In the genomic region with DNA sequence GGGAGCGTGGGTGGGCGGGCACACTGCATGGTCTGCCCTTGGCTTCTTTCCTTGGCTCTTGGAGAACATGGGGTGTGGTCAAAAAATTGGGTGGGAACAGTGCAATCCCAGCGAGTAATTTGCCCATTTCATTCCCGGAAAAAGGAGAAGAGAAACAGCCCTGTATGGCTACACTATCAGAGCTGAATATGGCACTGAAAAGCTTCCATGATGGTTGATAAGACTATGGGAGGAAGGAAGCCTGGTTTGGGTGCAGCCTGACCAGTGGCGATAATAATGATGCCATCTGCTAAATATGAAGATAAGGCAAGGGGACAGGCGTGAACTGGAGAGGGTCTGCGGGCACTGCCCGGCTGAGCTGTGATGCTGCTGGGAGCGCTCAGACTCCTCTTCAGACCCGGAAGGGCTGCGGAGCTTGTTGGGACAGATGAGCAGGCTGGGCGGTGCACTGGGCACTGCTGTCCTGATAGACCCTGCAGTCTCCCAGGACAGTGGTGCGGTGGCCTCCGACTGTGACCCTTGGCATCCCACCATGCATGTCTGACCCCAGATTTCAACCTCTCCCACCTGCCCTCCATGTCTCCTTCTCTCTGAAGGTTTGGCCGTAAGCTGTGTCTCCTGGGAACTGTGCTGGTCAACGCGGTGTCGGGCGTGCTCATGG, we compare ENCODE assay signal across 1 cellular context.
TF ChIP-seq lines count a peak whose summit lies in the region.

No MANE protein-coding gene starts in this region.

TF ChIP-seq in GM23338, 12 proteins besides CTCF, POLR2A, EP300 and RAD21 (continued from another document):
- TF ChIP-seq, protein P1, sequence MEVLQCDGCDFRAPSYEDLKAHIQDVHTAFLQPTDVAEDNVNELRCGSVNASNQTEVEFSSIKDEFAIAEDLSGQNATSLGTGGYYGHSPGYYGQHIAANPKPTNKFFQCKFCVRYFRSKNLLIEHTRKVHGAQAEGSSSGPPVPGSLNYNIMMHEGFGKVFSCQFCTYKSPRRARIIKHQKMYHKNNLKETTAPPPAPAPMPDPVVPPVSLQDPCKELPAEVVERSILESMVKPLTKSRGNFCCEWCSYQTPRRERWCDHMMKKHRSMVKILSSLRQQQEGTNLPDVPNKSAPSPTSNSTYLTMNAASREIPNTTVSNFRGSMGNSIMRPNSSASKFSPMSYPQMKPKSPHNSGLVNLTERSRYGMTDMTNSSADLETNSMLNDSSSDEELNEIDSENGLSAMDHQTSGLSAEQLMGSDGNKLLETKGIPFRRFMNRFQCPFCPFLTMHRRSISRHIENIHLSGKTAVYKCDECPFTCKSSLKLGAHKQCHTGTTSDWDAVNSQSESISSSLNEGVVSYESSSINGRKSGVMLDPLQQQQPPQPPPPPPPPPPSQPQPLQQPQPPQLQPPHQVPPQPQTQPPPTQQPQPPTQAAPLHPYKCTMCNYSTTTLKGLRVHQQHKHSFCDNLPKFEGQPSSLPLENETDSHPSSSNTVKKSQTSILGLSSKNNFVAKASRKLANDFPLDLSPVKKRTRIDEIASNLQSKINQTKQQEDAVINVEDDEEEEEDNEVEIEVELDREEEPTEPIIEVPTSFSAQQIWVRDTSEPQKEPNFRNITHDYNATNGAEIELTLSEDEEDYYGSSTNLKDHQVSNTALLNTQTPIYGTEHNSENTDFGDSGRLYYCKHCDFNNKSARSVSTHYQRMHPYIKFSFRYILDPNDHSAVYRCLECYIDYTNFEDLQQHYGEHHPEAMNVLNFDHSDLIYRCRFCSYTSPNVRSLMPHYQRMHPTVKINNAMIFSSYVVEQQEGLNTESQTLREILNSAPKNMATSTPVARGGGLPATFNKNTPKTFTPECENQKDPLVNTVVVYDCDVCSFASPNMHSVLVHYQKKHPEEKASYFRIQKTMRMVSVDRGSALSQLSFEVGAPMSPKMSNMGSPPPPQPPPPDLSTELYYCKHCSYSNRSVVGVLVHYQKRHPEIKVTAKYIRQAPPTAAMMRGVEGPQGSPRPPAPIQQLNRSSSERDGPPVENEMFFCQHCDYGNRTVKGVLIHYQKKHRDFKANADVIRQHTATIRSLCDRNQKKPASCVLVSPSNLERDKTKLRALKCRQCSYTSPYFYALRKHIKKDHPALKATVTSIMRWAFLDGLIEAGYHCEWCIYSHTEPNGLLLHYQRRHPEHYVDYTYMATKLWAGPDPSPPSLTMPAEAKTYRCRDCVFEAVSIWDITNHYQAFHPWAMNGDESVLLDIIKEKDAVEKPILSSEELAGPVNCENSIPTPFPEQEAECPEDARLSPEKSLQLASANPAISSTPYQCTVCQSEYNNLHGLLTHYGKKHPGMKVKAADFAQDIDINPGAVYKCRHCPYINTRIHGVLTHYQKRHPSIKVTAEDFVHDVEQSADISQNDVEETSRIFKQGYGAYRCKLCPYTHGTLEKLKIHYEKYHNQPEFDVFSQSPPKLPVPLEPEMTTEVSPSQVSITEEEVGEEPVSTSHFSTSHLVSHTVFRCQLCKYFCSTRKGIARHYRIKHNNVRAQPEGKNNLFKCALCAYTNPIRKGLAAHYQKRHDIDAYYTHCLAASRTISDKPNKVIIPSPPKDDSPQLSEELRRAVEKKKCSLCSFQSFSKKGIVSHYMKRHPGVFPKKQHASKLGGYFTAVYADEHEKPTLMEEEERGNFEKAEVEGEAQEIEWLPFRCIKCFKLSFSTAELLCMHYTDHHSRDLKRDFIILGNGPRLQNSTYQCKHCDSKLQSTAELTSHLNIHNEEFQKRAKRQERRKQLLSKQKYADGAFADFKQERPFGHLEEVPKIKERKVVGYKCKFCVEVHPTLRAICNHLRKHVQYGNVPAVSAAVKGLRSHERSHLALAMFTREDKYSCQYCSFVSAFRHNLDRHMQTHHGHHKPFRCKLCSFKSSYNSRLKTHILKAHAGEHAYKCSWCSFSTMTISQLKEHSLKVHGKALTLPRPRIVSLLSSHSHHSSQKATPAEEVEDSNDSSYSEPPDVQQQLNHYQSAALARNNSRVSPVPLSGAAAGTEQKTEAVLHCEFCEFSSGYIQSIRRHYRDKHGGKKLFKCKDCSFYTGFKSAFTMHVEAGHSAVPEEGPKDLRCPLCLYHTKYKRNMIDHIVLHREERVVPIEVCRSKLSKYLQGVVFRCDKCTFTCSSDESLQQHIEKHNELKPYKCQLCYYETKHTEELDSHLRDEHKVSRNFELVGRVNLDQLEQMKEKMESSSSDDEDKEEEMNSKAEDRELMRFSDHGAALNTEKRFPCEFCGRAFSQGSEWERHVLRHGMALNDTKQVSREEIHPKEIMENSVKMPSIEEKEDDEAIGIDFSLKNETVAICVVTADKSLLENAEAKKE (CRISPR knock-in tag; IDR thresholded peaks at IDR 0.05): no peak
- TF ChIP-seq JUNB (IDR thresholded peaks at IDR 0.05; ENCODE audit: unreplicated experiment) (no peak), EZH2 (IDR thresholded peaks at IDR 0.05; ENCODE audit: low read depth, unreplicated experiment) (no peak), EZH2phosphoT487 (IDR thresholded peaks at IDR 0.05; ENCODE audit: unreplicated experiment) (no peak), ZNF114 (CRISPR knock-in tag; IDR thresholded peaks at IDR 0.05) (no peak), ZNF331 (CRISPR knock-in tag; IDR thresholded peaks at IDR 0.05; ENCODE audit: low read depth) (no peak), NANOG (IDR thresholded peaks at IDR 0.05; ENCODE audit: borderline replicate concordance) (no peak), CREB1 (CRISPR knock-in tag; IDR thresholded peaks at IDR 0.05; ENCODE audit: low read depth) (no peak), STAT1 (IDR thresholded peaks at IDR 0.05; ENCODE audit: unreplicated experiment) (no peak)
- TF ChIP-seq, protein P2, sequence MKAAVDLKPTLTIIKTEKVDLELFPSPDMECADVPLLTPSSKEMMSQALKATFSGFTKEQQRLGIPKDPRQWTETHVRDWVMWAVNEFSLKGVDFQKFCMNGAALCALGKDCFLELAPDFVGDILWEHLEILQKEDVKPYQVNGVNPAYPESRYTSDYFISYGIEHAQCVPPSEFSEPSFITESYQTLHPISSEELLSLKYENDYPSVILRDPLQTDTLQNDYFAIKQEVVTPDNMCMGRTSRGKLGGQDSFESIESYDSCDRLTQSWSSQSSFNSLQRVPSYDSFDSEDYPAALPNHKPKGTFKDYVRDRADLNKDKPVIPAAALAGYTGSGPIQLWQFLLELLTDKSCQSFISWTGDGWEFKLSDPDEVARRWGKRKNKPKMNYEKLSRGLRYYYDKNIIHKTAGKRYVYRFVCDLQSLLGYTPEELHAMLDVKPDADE (IDR thresholded peaks at IDR 0.05): no peak
